Comparison of ENCODE assay signal across 1 cellular context in the genomic region with DNA sequence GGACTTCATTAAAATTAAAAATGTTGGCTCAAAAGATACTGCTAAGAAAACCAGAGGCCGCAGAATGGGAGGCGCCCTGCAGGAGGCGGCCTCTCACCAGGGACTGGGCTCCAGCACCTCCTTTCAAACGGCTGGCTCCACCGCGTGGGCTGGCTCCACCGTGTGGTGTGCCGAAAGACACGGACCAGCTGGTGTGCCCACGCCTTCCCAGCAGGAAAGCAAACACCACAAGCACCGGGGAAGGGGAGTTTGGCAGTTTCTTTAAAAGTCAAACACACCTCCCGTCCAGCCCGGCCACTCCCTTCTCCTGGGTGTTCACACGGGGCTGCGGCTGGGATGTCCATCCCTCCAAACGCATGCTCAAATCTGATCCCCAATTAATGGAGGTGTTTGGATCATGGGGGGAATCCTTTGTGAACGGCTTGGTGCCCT.
TF ChIP-seq lines count a peak whose summit lies in the region.

No MANE protein-coding gene starts in this region.

TF ChIP-seq in HepG2, 621 proteins besides CTCF, POLR2A, EP300 and RAD21 (continued from another document and continues in another):
- TF ChIP-seq SYNCRIP (IDR thresholded peaks at IDR 0.05; ENCODE audit: insufficient read depth, low read depth, low read length) (no peak), ZNF496 (CRISPR knock-in tag; IDR thresholded peaks at IDR 0.05; ENCODE audit: insufficient replicate concordance) (no peak), EEA1 (CRISPR knock-in tag; IDR thresholded peaks at IDR 0.05; ENCODE audit: borderline replicate concordance) (no peak), ZNF224 (CRISPR knock-in tag; IDR thresholded peaks at IDR 0.05) (no peak), ZNF124 (CRISPR knock-in tag; IDR thresholded peaks at IDR 0.05) (peak; percentile 53; the same call in 1 of the 2 replicates), SMC3 (IDR thresholded peaks at IDR 0.05; ENCODE audit: low read length) (peak; percentile 62; the same call in 1 of the 2 replicates), GABPB1 (CRISPR knock-in tag; IDR thresholded peaks at IDR 0.05) (peak; percentile 49), ZFY (CRISPR knock-in tag; IDR thresholded peaks at IDR 0.05) (peak; percentile 27; the same call in 1 of the 2 replicates), ZNF30 (CRISPR knock-in tag; IDR thresholded peaks at IDR 0.05) (no peak), AGO2 (optimal IDR thresholded peaks at IDR 0.05; ENCODE audit: low read depth, low read length) (peak; percentile 32), MTF1 (CRISPR knock-in tag; IDR thresholded peaks at IDR 0.05) (no peak), ZNF460 (CRISPR knock-in tag; IDR thresholded peaks at IDR 0.05; ENCODE audit: borderline replicate concordance) (no peak), TCF7L2 (IDR thresholded peaks at IDR 0.05; ENCODE audit: low read depth, low read length) (no peak), AHR (CRISPR knock-in tag; IDR thresholded peaks at IDR 0.05) (peak; percentile 46; the same call in 1 of the 2 replicates), ZBTB1 (CRISPR knock-in tag; IDR thresholded peaks at IDR 0.05; ENCODE audit: borderline replicate concordance) (no peak), U2AF2 (IDR thresholded peaks at IDR 0.05; ENCODE audit: low read depth, low read length) (no peak), ZNF616 (CRISPR knock-in tag; IDR thresholded peaks at IDR 0.05; ENCODE audit: low read depth) (no peak), REXO4 (CRISPR knock-in tag; IDR thresholded peaks at IDR 0.05; ENCODE audit: borderline replicate concordance) (no peak), HHEX (CRISPR knock-in tag; IDR thresholded peaks at IDR 0.05) (no peak), SAP130 (CRISPR knock-in tag; IDR thresholded peaks at IDR 0.05; ENCODE audit: low read depth) (peak; percentile 73), PRPF4 (IDR thresholded peaks at IDR 0.05; ENCODE audit: low read depth, low read length, poor library complexity, severe bottlenecking) (no peak), ZNF180 (CRISPR knock-in tag; IDR thresholded peaks at IDR 0.05; ENCODE audit: borderline replicate concordance, low read depth) (no peak), ZNF841 (CRISPR knock-in tag; IDR thresholded peaks at IDR 0.05; ENCODE audit: borderline replicate concordance) (no peak), FOXP1 (IDR thresholded peaks at IDR 0.05) (no peak), FOXP1 (CRISPR knock-in tag; IDR thresholded peaks at IDR 0.05) (no peak), ZNF326 (CRISPR knock-in tag; IDR thresholded peaks at IDR 0.05; ENCODE audit: borderline replicate concordance) (no peak), TRIM24 (CRISPR knock-in tag; IDR thresholded peaks at IDR 0.05) (no peak), PITX1 (CRISPR knock-in tag; IDR thresholded peaks at IDR 0.05) (no peak), ZEB1 (IDR thresholded peaks at IDR 0.05; ENCODE audit: insufficient replicate concordance, low read depth) (no peak), SP140L (CRISPR knock-in tag; IDR thresholded peaks at IDR 0.05; ENCODE audit: borderline replicate concordance) (no peak)
- TF ChIP-seq, protein P1, sequence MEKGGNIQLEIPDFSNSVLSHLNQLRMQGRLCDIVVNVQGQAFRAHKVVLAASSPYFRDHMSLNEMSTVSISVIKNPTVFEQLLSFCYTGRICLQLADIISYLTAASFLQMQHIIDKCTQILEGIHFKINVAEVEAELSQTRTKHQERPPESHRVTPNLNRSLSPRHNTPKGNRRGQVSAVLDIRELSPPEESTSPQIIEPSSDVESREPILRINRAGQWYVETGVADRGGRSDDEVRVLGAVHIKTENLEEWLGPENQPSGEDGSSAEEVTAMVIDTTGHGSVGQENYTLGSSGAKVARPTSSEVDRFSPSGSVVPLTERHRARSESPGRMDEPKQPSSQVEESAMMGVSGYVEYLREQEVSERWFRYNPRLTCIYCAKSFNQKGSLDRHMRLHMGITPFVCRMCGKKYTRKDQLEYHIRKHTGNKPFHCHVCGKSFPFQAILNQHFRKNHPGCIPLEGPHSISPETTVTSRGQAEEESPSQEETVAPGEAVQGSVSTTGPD (CRISPR knock-in tag; IDR thresholded peaks at IDR 0.05), result no peak
- TF ChIP-seq, protein P2, sequence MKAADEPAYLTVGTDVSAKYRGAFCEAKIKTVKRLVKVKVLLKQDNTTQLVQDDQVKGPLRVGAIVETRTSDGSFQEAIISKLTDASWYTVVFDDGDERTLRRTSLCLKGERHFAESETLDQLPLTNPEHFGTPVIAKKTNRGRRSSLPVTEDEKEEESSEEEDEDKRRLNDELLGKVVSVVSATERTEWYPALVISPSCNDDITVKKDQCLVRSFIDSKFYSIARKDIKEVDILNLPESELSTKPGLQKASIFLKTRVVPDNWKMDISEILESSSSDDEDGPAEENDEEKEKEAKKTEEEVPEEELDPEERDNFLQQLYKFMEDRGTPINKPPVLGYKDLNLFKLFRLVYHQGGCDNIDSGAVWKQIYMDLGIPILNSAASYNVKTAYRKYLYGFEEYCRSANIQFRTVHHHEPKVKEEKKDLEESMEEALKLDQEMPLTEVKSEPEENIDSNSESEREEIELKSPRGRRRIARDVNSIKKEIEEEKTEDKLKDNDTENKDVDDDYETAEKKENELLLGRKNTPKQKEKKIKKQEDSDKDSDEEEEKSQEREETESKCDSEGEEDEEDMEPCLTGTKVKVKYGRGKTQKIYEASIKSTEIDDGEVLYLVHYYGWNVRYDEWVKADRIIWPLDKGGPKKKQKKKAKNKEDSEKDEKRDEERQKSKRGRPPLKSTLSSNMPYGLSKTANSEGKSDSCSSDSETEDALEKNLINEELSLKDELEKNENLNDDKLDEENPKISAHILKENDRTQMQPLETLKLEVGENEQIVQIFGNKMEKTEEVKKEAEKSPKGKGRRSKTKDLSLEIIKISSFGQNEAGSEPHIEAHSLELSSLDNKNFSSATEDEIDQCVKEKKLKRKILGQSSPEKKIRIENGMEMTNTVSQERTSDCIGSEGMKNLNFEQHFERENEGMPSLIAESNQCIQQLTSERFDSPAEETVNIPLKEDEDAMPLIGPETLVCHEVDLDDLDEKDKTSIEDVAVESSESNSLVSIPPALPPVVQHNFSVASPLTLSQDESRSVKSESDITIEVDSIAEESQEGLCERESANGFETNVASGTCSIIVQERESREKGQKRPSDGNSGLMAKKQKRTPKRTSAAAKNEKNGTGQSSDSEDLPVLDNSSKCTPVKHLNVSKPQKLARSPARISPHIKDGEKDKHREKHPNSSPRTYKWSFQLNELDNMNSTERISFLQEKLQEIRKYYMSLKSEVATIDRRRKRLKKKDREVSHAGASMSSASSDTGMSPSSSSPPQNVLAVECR (CRISPR knock-in tag; IDR thresholded peaks at IDR 0.05; ENCODE audit: borderline replicate concordance), result peak; percentile 41; the same call in 1 of the 2 replicates
- TF ChIP-seq, protein P3, sequence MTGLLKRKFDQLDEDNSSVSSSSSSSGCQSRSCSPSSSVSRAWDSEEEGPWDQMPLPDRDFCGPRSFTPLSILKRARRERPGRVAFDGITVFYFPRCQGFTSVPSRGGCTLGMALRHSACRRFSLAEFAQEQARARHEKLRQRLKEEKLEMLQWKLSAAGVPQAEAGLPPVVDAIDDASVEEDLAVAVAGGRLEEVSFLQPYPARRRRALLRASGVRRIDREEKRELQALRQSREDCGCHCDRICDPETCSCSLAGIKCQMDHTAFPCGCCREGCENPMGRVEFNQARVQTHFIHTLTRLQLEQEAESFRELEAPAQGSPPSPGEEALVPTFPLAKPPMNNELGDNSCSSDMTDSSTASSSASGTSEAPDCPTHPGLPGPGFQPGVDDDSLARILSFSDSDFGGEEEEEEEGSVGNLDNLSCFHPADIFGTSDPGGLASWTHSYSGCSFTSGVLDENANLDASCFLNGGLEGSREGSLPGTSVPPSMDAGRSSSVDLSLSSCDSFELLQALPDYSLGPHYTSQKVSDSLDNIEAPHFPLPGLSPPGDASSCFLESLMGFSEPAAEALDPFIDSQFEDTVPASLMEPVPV (CRISPR knock-in tag; IDR thresholded peaks at IDR 0.05), result no peak
- TF ChIP-seq, protein P4, sequence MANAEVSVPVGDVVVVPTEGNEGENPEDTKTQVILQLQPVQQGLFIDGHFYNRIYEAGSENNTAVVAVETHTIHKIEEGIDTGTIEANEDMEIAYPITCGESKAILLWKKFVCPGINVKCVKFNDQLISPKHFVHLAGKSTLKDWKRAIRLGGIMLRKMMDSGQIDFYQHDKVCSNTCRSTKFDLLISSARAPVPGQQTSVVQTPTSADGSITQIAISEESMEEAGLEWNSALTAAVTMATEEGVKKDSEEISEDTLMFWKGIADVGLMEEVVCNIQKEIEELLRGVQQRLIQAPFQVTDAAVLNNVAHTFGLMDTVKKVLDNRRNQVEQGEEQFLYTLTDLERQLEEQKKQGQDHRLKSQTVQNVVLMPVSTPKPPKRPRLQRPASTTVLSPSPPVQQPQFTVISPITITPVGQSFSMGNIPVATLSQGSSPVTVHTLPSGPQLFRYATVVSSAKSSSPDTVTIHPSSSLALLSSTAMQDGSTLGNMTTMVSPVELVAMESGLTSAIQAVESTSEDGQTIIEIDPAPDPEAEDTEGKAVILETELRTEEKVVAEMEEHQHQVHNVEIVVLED (CRISPR knock-in tag; IDR thresholded peaks at IDR 0.05; ENCODE audit: borderline replicate concordance), result no peak
- TF ChIP-seq, protein P5, sequence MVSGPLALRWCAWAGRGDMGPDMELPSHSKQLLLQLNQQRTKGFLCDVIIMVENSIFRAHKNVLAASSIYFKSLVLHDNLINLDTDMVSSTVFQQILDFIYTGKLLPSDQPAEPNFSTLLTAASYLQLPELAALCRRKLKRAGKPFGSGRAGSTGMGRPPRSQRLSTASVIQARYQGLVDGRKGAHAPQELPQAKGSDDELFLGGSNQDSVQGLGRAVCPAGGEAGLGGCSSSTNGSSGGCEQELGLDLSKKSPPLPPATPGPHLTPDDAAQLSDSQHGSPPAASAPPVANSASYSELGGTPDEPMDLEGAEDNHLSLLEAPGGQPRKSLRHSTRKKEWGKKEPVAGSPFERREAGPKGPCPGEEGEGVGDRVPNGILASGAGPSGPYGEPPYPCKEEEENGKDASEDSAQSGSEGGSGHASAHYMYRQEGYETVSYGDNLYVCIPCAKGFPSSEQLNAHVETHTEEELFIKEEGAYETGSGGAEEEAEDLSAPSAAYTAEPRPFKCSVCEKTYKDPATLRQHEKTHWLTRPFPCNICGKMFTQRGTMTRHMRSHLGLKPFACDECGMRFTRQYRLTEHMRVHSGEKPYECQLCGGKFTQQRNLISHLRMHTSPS (CRISPR knock-in tag; IDR thresholded peaks at IDR 0.05; ENCODE audit: low read depth), result no peak
- TF ChIP-seq, protein P6, sequence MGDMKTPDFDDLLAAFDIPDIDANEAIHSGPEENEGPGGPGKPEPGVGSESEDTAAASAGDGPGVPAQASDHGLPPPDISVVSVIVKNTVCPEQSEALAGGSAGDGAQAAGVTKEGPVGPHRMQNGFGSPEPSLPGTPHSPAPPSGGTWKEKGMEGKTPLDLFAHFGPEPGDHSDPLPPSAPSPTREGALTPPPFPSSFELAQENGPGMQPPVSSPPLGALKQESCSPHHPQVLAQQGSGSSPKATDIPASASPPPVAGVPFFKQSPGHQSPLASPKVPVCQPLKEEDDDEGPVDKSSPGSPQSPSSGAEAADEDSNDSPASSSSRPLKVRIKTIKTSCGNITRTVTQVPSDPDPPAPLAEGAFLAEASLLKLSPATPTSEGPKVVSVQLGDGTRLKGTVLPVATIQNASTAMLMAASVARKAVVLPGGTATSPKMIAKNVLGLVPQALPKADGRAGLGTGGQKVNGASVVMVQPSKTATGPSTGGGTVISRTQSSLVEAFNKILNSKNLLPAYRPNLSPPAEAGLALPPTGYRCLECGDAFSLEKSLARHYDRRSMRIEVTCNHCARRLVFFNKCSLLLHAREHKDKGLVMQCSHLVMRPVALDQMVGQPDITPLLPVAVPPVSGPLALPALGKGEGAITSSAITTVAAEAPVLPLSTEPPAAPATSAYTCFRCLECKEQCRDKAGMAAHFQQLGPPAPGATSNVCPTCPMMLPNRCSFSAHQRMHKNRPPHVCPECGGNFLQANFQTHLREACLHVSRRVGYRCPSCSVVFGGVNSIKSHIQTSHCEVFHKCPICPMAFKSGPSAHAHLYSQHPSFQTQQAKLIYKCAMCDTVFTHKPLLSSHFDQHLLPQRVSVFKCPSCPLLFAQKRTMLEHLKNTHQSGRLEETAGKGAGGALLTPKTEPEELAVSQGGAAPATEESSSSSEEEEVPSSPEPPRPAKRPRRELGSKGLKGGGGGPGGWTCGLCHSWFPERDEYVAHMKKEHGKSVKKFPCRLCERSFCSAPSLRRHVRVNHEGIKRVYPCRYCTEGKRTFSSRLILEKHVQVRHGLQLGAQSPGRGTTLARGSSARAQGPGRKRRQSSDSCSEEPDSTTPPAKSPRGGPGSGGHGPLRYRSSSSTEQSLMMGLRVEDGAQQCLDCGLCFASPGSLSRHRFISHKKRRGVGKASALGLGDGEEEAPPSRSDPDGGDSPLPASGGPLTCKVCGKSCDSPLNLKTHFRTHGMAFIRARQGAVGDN (CRISPR knock-in tag; IDR thresholded peaks at IDR 0.05), result peak; percentile 63
- TF ChIP-seq, protein P7, sequence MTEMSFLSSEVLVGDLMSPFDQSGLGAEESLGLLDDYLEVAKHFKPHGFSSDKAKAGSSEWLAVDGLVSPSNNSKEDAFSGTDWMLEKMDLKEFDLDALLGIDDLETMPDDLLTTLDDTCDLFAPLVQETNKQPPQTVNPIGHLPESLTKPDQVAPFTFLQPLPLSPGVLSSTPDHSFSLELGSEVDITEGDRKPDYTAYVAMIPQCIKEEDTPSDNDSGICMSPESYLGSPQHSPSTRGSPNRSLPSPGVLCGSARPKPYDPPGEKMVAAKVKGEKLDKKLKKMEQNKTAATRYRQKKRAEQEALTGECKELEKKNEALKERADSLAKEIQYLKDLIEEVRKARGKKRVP (CRISPR knock-in tag; IDR thresholded peaks at IDR 0.05), result no peak
- TF ChIP-seq, protein P8, sequence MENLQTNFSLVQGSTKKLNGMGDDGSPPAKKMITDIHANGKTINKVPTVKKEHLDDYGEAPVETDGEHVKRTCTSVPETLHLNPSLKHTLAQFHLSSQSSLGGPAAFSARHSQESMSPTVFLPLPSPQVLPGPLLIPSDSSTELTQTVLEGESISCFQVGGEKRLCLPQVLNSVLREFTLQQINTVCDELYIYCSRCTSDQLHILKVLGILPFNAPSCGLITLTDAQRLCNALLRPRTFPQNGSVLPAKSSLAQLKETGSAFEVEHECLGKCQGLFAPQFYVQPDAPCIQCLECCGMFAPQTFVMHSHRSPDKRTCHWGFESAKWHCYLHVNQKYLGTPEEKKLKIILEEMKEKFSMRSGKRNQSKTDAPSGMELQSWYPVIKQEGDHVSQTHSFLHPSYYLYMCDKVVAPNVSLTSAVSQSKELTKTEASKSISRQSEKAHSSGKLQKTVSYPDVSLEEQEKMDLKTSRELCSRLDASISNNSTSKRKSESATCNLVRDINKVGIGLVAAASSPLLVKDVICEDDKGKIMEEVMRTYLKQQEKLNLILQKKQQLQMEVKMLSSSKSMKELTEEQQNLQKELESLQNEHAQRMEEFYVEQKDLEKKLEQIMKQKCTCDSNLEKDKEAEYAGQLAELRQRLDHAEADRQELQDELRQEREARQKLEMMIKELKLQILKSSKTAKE (CRISPR knock-in tag; IDR thresholded peaks at IDR 0.05; ENCODE audit: borderline replicate concordance), result no peak
- TF ChIP-seq, protein P9, sequence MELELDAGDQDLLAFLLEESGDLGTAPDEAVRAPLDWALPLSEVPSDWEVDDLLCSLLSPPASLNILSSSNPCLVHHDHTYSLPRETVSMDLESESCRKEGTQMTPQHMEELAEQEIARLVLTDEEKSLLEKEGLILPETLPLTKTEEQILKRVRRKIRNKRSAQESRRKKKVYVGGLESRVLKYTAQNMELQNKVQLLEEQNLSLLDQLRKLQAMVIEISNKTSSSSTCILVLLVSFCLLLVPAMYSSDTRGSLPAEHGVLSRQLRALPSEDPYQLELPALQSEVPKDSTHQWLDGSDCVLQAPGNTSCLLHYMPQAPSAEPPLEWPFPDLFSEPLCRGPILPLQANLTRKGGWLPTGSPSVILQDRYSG (CRISPR knock-in tag; IDR thresholded peaks at IDR 0.05), result no peak
